In the genomic region with DNA sequence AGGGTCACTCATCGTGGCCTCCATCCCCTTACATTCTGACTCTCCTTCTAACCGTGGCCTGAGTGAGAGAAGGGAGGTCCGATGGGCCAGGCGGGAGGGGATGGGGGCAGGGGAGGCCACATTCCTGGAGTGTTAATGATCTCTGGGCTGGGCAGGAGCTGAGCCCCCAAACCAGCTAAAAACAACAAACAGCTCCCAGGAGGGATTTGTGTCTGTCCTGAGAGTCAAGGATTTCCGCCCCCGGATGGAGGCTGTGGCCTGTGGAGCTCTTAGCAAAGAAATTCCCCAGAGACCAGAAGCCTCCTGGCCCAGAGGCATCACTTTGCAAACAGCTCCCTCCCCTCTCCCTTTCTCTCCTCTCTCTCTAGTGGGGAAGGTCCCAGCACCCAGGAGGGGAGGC, we compare ENCODE assay signal across 18 cellular contexts. TPM values are rescaled to one million over a fixed set of nuclear protein-coding genes. Genes with fewer than 3 reads are reported as not detected.
DNase-seq lines count a peak whose midpoint lies in the region; ATAC-seq and TF ChIP-seq lines count a peak whose summit lies in the region.
"Had no signal": no experiment of that assay in that cellular context is flagged by ENCODE, and none has a peak within 500 bp of the region (broad histone marks: within the 10 kb centered on the region; RNA-seq: fewer than 3 reads in every experiment).

No MANE protein-coding gene starts in this region.

- ATAC-seq in GM19463 (IDR thresholded peaks at IDR 0.05; ENCODE audit: unreplicated experiment) (no peak), sciatic nerve (no peak), GM18858 (IDR thresholded peaks at IDR 0.05; ENCODE audit: unreplicated experiment) (no peak), right lobe of liver (no peak)
- ATAC-seq: CD8-positive, alpha-beta T cell; mucosa of descending colon had no signal

- H3K9me3 ChIP-seq in HAP-1 (no peaks in the 10 kb centered on the region), right lobe of liver (no peaks in the 10 kb centered on the region)
- H3K9me3 ChIP-seq: mucosa of descending colon, prostate gland, stomach had no signal

- TF ChIP-seq CTCF in astrocyte of the spinal cord (IDR thresholded peaks at IDR 0.05; ENCODE audit: low read depth, low read length), result no peak
- no peak for TF ChIP-seq CTCF in right lobe of liver (IDR thresholded peaks at IDR 0.05)

- DNase-seq in AG08396 (ENCODE audit: low spot score) (peak; percentile 61), HAP-1 (ENCODE audit: low spot score in 2 of 2) (peak; percentile 36 to 48), astrocyte of the spinal cord (ENCODE audit: low read depth, low spot score) (peak; percentile 23), kidney glomerular epithelial cell (lab: John Stamatoyannopoulos, UW) (peak; percentile 73), sciatic nerve (ENCODE audit: low spot score) (no peak), right lobe of liver (no peak)
- DNase-seq: activated CD4-positive, alpha-beta T cell treated with anti-CD3 and anti-CD28 coated beads, Interleukin-2, amount 10 ng/mL, durations not matched to agents 7 days and 5 days; activated effector memory CD4-positive, alpha-beta T cell treated with anti-CD3 and anti-CD28 coated beads, Interleukin-2, amount 50 U/mL, for 16 hours; caudate nucleus; CD8-positive, alpha-beta T cell; NCI-H187 treated with DMSO at 0.1 percent for 48 hours; stimulated activated CD4-positive, alpha-beta T cell treated with anti-CD3 and anti-CD28 coated beads, Interleukin-4, amount 100 ng/mL, for 1 hour; stomach had no signal

- no peak overlapping the region for H3K27ac ChIP-seq in right lobe of liver
- H3K27ac ChIP-seq: prostate gland, stomach had no signal

- H3K4me3 ChIP-seq in HAP-1 (no peak overlapping the region), astrocyte of the spinal cord (ENCODE audit: low read depth, low read length) (no peak overlapping the region), right lobe of liver (no peak overlapping the region)
- H3K4me3 ChIP-seq: mucosa of descending colon, prostate gland, stomach had no signal

- intact Hi-C loops in sciatic nerve (cut with DNase I), result no loop called here
- intact Hi-C loops in right lobe of liver (cut with DNase I), result no loop called here

- in situ Hi-C loops in HAP-1 (cut with MboI; ENCODE audit: low sequenced_read_pairs), result no loop called here
- in situ Hi-C loops in astrocyte of the spinal cord (cut with HindIII; ENCODE audit: low sequenced_read_pairs), result no loop called here

- H3K4me1 ChIP-seq in HAP-1 (no peaks in the 10 kb centered on the region), right lobe of liver (no peaks in the 10 kb centered on the region)
- H3K4me1 ChIP-seq: prostate gland had no signal

- WGBS in right lobe of liver (ENCODE audit: insufficient coverage, low coverage, low lambda C conversion rate, missing lambda C conversion rate), result no CpG with 5 or more reads among the region's 6 CpGs

- H3K27me3 ChIP-seq in HAP-1 (ENCODE audit: low read depth), result no peaks in the 10 kb centered on the region; the same call in 1 of the 2 replicates
- no peaks in the 10 kb centered on the region for H3K27me3 ChIP-seq in right lobe of liver

- no peaks in the 10 kb centered on the region for H3K36me3 ChIP-seq in HAP-1 (replicated peaks)
- peaks cover 0 to 20% (median 0%) of the 10 kb centered on the region in 4 donors for H3K36me3 ChIP-seq in right lobe of liver
- H3K36me3 ChIP-seq: prostate gland had no signal

- TF ChIP-seq POLR2A in right lobe of liver (IDR thresholded peaks at IDR 0.05), result no peak

RNA-seq across cellular contexts. Expression of a gene that starts 23.5 kb away (rescaled TPM):
- total RNA-seq in sciatic nerve (not detected), right lobe of liver (under 1 TPM in 3 of 6 experiments, not detected in 3; 0.25 to 0.49 (median 0.29) TPM)
- total RNA-seq: activated CD4-positive, alpha-beta T cell treated with anti-CD3 and anti-CD28 coated beads, Interleukin-2, amount 10 ng/mL, durations not matched to agents 7 days and 5 days; CD8-positive, alpha-beta T cell; T-helper 1 cell treated with Interleukin-12 subunit alpha and Interleukin-12 subunit beta and Interleukin-4 antibody, amounts not matched to agents 30 ng/mL and 1 ng/mL, for 36 hours had no signal

RNA-seq across cellular contexts. Expression of a gene that starts 53.6 kb away (rescaled TPM):
- 14.4 TPM for total RNA-seq in sciatic nerve
- total RNA-seq in right lobe of liver, result 10 to 100 TPM; 48.6 to 90.2 (median 68.5) TPM
- total RNA-seq: CD8-positive, alpha-beta T cell had no signal

Comparison
In these comparisons a context has a peak if more than half of its experiments do, and no peak if none do; other contexts are left out.
1. DNase-seq: peak in AG08396 (single experiment), HAP-1 (2 of 2), astrocyte of the spinal cord (single experiment) and kidney glomerular epithelial cell (single experiment); none in sciatic nerve (single experiment) and right lobe of liver (0 of 3).